8 cellular contexts compared by ENCODE assay signal in genomic region chr4:109826719-109827118, GRCh38. TPM values are rescaled to one million over a fixed set of nuclear protein-coding genes. Genes with fewer than 3 reads are reported as not detected.
DNase-seq lines count a peak whose midpoint lies in the region; ATAC-seq and TF ChIP-seq lines count a peak whose summit lies in the region.

No MANE protein-coding gene starts in this region.

- H3K4me3 ChIP-seq in heart left ventricle (no peak overlapping the region), liver (ENCODE audit: low read depth in 1 of 3, low read length in 3 of 3) (no peak overlapping the region)

- DNase-seq in heart left ventricle (no peak), left ventricle myocardium superior (no peak), astrocyte of the hippocampus (ENCODE audit: low read depth, low spot score) (peak; percentile 24), HuH-7 (ENCODE audit: low spot score) (no peak), EL (no peak)

- TF ChIP-seq CTCF in heart left ventricle (IDR thresholded peaks at IDR 0.05) (peak; percentile 44 to 66 (median 54)), liver (IDR thresholded peaks at IDR 0.05; ENCODE audit: low read depth, low read length, missing input control) (peak; percentile 50)

- H3K27ac ChIP-seq in heart left ventricle (no peak overlapping the region), liver (ENCODE audit: low read depth in 1 of 2, low read length in 2 of 2) (no peak overlapping the region)

- no peak for ATAC-seq in heart left ventricle
- ATAC-seq in left ventricle myocardium superior: no peak
- peak; percentile 59 for ATAC-seq in HG03439 (IDR thresholded peaks at IDR 0.05; ENCODE audit: unreplicated experiment)
- no peak for ATAC-seq in HG03139 (IDR thresholded peaks at IDR 0.05; ENCODE audit: unreplicated experiment)

- intact Hi-C loops in heart left ventricle (cut with DNase I) (loop anchor here in 9 of 10 donors (1.0 to 10.0 kb wide), 5 partner anchors 122 to 404 kb away; partner anchors contain the start of gene CASP6 (in 2 of the 9)), left ventricle myocardium superior (cut with micrococcal nuclease) (loop anchor here (5.0 to 10.0 kb wide), 2 partner anchors 389 to 412 kb away; no protein-coding TSS in a partner anchor)

- no peaks in the 10 kb centered on the region for H3K27me3 ChIP-seq in heart left ventricle
- H3K27me3 ChIP-seq in liver (ENCODE audit: control insufficient read depth in 4 of 4, insufficient read depth in 4 of 4, low read length in 3 of 4): no peaks in the 10 kb centered on the region

- H3K4me1 ChIP-seq in heart left ventricle (no peaks in the 10 kb centered on the region), liver (ENCODE audit: control insufficient read depth in 4 of 4, insufficient read depth in 4 of 4, low read length in 3 of 4) (peaks cover 0 to 4% (median 0%) of the 10 kb centered on the region in 4 donors)

- TF ChIP-seq RAD21 in liver (IDR thresholded peaks at IDR 0.05): peak; percentile 77 to 83

- H3K9me3 ChIP-seq in heart left ventricle (no peaks in the 10 kb centered on the region), liver (ENCODE audit: control insufficient read depth in 4 of 4, low read length in 3 of 4) (no peaks in the 10 kb centered on the region)

- no peak for TF ChIP-seq POLR2A in heart left ventricle (IDR thresholded peaks at IDR 0.05)

- H3K36me3 ChIP-seq in heart left ventricle (peaks cover 0 to 46% (median 37%) of the 10 kb centered on the region in 9 donors), liver (ENCODE audit: control insufficient read depth in 4 of 4, insufficient read depth in 3 of 4, low read depth in 1 of 4, low read length in 3 of 4) (peaks cover 2 to 26% (median 9%) of the 10 kb centered on the region in 4 donors)

- H3K9ac ChIP-seq in liver (ENCODE audit: low read depth in 1 of 2, low read length in 2 of 2): no peak overlapping the region

TF ChIP-seq in liver, 16 proteins besides CTCF, POLR2A, EP300 and RAD21:
- TF ChIP-seq ZBTB33 (IDR thresholded peaks at IDR 0.05) (no peak), MAX (IDR thresholded peaks at IDR 0.05) (no peak), YY1 (IDR thresholded peaks at IDR 0.05) (no peak)

RNA-seq across cellular contexts. Expression of gene RRH, which starts 1.1 kb away (rescaled TPM):
- total RNA-seq in heart left ventricle (under 1 TPM in 1 of 9 donors, not detected in 8; 0.21 TPM), left ventricle myocardium superior (not detected), liver (under 1 TPM; 0.05 to 0.08 TPM)
- polyA plus RNA-seq in heart left ventricle (under 1 TPM in 1 of 2 donors, not detected in 1; 0.06 TPM), liver (under 1 TPM in 1 of 2 donors, not detected in 1; 0.05 TPM)

RNA-seq across cellular contexts. Expression of gene GAR1, which starts 11.2 kb away (rescaled TPM):
- total RNA-seq in heart left ventricle (10 to 100 TPM in 2 of 9 donors, 1 to 10 TPM in 7; 3.2 to 10.9 (median 8.5) TPM), left ventricle myocardium superior (9.2 TPM), liver (1 to 10 TPM; 1.5 to 7.2 TPM)
- polyA plus RNA-seq in heart left ventricle (10 to 100 TPM; 13.1 to 22.3 TPM), liver (1 to 10 TPM; 4.5 to 7.7 TPM)

RNA-seq across cellular contexts. Expression of gene LRIT3, which starts 21.2 kb away (rescaled TPM):
- not detected for total RNA-seq in heart left ventricle
- polyA plus RNA-seq in heart left ventricle: under 1 TPM in 1 of 2 donors, not detected in 1; 0.08 TPM
- total RNA-seq in left ventricle myocardium superior: not detected
- total RNA-seq in liver: under 1 TPM in 1 of 2 donors, not detected in 1; 0.08 TPM
- polyA plus RNA-seq in liver: under 1 TPM; 0.03 to 0.07 TPM

RNA-seq across cellular contexts. Expression of gene CFI, which starts 24.9 kb away (rescaled TPM):
- total RNA-seq in heart left ventricle: 10 to 100 TPM in 3 of 9 donors, 1 to 10 TPM in 6; 6.2 to 52.0 (median 9.0) TPM
- 10 to 100 TPM in 1 of 2 donors, 1 to 10 TPM in 1; 6.3 to 11.2 TPM for polyA plus RNA-seq in heart left ventricle
- total RNA-seq in left ventricle myocardium superior: 11.6 TPM
- 100 to 1,000 TPM; 232 to 598 TPM for total RNA-seq in liver
- polyA plus RNA-seq in liver: 100 to 1,000 TPM; 410 to 589 TPM
